Comparison of ENCODE assay signal across 8 cellular contexts in genomic region chr1:155858805-155859233, GRCh38. TPM values are rescaled to one million over a fixed set of nuclear protein-coding genes. Genes with fewer than 3 reads are reported as not detected.
A peak's percentile ranks its signal among the peaks of the same experiment; 100 is the strongest.
DNase-seq lines count a peak whose midpoint lies in the region; ATAC-seq and TF ChIP-seq lines count a peak whose summit lies in the region.

No MANE protein-coding gene starts in this region.

- peak overlapping the region; percentile 86 to 100 (median 93) for H3K4me3 Mint-ChIP-seq in IgD-negative memory B cell
- H3K4me3 Mint-ChIP-seq in activated naive CD8-positive, alpha-beta T cell treated with anti-CD3 and anti-CD28 coated beads for 36 hours: peak overlapping the region; percentile 89

- H3K27me3 Mint-ChIP-seq in IgD-negative memory B cell: peaks cover 4% of the 10 kb centered on the region
- peaks cover 30% of the 10 kb centered on the region for H3K27me3 Mint-ChIP-seq in activated naive CD8-positive, alpha-beta T cell treated with anti-CD3 and anti-CD28 coated beads for 36 hours

- peak; percentile 70 for DNase-seq in right atrium auricular region (ENCODE audit: low spot score)
- DNase-seq in Right ventricle myocardium inferior (ENCODE audit: missing footprints): no peak
- DNase-seq in activated naive CD8-positive, alpha-beta T cell treated with anti-CD3 and anti-CD28 coated beads for 36 hours: peak; percentile 41
- DNase-seq in left colon: peak in 1 of 2 donors; percentile 22
- peak; percentile 48 for DNase-seq in stromal cell of bone marrow (ENCODE audit: low read depth)
- no peak for DNase-seq in globus pallidus (ENCODE audit: low spot score)
- DNase-seq in NCI-H2227 (lab: John Stamatoyannopoulos, UW; ENCODE audit: unreplicated experiment): no peak

- H3K27me3 ChIP-seq in right atrium auricular region: no peaks in the 10 kb centered on the region

- H3K4me1 ChIP-seq in right atrium auricular region: peaks cover 0 to 30% of the 10 kb centered on the region in 2 donors

- intact Hi-C loops in Right ventricle myocardium inferior (cut with DNase I) (loop anchor here (5.0 kb wide), 1 partner anchor 53 kb away; the partner anchor contains the start of gene RIT1), left colon (cut with DNase I, micrococcal nuclease) (no loop called here)

- peaks cover 9% of the 10 kb centered on the region for H3K36me3 ChIP-seq in right atrium auricular region

- H3K27ac Mint-ChIP-seq in IgD-negative memory B cell: peak overlapping the region; percentile 74 to 96 (median 96)
- H3K27ac Mint-ChIP-seq in activated naive CD8-positive, alpha-beta T cell treated with anti-CD3 and anti-CD28 coated beads for 36 hours: peak overlapping the region; percentile 94

- H3K36me3 Mint-ChIP-seq in IgD-negative memory B cell: peaks cover 2% of the 10 kb centered on the region
- H3K36me3 Mint-ChIP-seq in activated naive CD8-positive, alpha-beta T cell treated with anti-CD3 and anti-CD28 coated beads for 36 hours: peaks cover 4% of the 10 kb centered on the region

- no peak for ATAC-seq in Right ventricle myocardium inferior
- ATAC-seq in left colon: peak; percentile 1

- peak overlapping the region; percentile 92 to 98 for H3K27ac ChIP-seq in right atrium auricular region

- peak overlapping the region; percentile 28 to 56 for H3K4me3 ChIP-seq in right atrium auricular region

- no peaks in the 10 kb centered on the region for H3K9me3 ChIP-seq in right atrium auricular region

- H3K4me1 Mint-ChIP-seq in IgD-negative memory B cell: peaks cover 19 to 23% (median 20%) of the 10 kb centered on the region in 3 donors
- H3K4me1 Mint-ChIP-seq in activated naive CD8-positive, alpha-beta T cell treated with anti-CD3 and anti-CD28 coated beads for 36 hours: peaks cover 42% of the 10 kb centered on the region

- TF ChIP-seq CTCF in right atrium auricular region (IDR thresholded peaks at IDR 0.05): no peak

- H3K9me3 Mint-ChIP-seq in IgD-negative memory B cell: no peaks in the 10 kb centered on the region
- H3K9me3 Mint-ChIP-seq in activated naive CD8-positive, alpha-beta T cell treated with anti-CD3 and anti-CD28 coated beads for 36 hours: no peaks in the 10 kb centered on the region

RNA-seq across cellular contexts. Expression of gene SYT11, which starts 0.5 kb away (rescaled TPM):
- total RNA-seq in right atrium auricular region (10 to 100 TPM; 15.5 to 21.5 TPM), Right ventricle myocardium inferior (9.2 TPM), left colon (1 to 10 TPM; 1.8 to 4.2 TPM)
- 4.9 TPM for polyA plus RNA-seq in IgD-negative memory B cell
- 10 to 100 TPM; 12.2 to 12.8 TPM for total RNA-seq in activated naive CD8-positive, alpha-beta T cell treated with anti-CD3 and anti-CD28 coated beads for 36 hours

RNA-seq across cellular contexts. Expression of gene GON4L, which starts 1.8 kb away (rescaled TPM):
- total RNA-seq in right atrium auricular region (10 to 100 TPM; 14.9 to 22.4 TPM), Right ventricle myocardium inferior (19.3 TPM), left colon (10 to 100 TPM; 38.2 to 41.2 TPM)
- 37.7 TPM for polyA plus RNA-seq in IgD-negative memory B cell
- total RNA-seq in activated naive CD8-positive, alpha-beta T cell treated with anti-CD3 and anti-CD28 coated beads for 36 hours: 10 to 100 TPM; 39.3 to 41.1 TPM

RNA-seq across cellular contexts. Expression of gene RIT1, which starts 52.3 kb away (rescaled TPM):
- total RNA-seq in right atrium auricular region: 10 to 100 TPM; 13.3 to 25.3 TPM
- 21.7 TPM for total RNA-seq in Right ventricle myocardium inferior
- 12.7 TPM for polyA plus RNA-seq in IgD-negative memory B cell
- 10 to 100 TPM; 19.4 to 20.0 TPM for total RNA-seq in activated naive CD8-positive, alpha-beta T cell treated with anti-CD3 and anti-CD28 coated beads for 36 hours
- total RNA-seq in left colon: 10 to 100 TPM; 21.5 to 26.3 TPM

Comparison
In these comparisons a context has a peak if more than half of its experiments do, and no peak if none do; other contexts are left out.
1. DNase-seq: peak in right atrium auricular region (single experiment), activated naive CD8-positive, alpha-beta T cell treated with anti-CD3 and anti-CD28 coated beads for 36 hours (single experiment) and stromal cell of bone marrow (single experiment); none in Right ventricle myocardium inferior (single experiment), globus pallidus (single experiment) and NCI-H2227 (single experiment).